ENCODE assay signal across 21 cellular contexts in genomic region chr15:58867926-58868325, GRCh38.
DNase-seq lines count a peak whose midpoint lies in the region; ATAC-seq and TF ChIP-seq lines count a peak whose summit lies in the region.
"Had no signal": no experiment of that assay in that cellular context is flagged by ENCODE, and none has a peak within 500 bp of the region (broad histone marks: within the 10 kb centered on the region; RNA-seq: fewer than 3 reads in every experiment).

No MANE protein-coding gene starts in this region.

- H3K4me3 Mint-ChIP-seq in Calu3 (ENCODE audit: low read depth, unreplicated experiment) = peak overlapping the region; percentile 72
- no peak overlapping the region for H3K4me3 Mint-ChIP-seq in stimulated activated naive B cell treated with anti-CD40 and anti-IgM and Interleukin-4, amounts not matched to agents 10 μg/mL and 1 μg/mL and 100 μg/mL, for 72 hours
- H3K4me3 Mint-ChIP-seq: CD8-positive, alpha-beta T cell; HFFc6; IgD-negative memory B cell had no signal

- ATAC-seq in stimulated activated naive B cell treated with anti-CD40 and anti-IgM and Interleukin-4, amounts not matched to agents 10 μg/mL and 1 μg/mL and 100 μg/mL, for 72 hours (replicated peaks) = no peak
- ATAC-seq: CD8-positive, alpha-beta T cell; HCT116 had no signal

- H3K27me3 Mint-ChIP-seq in Calu3 (ENCODE audit: unreplicated experiment) = no peaks in the 10 kb centered on the region
- peaks cover 7 to 9% of the 10 kb centered on the region in 2 donors for H3K27me3 Mint-ChIP-seq in stimulated activated naive B cell treated with anti-CD40 and anti-IgM and Interleukin-4, amounts not matched to agents 10 μg/mL and 1 μg/mL and 100 μg/mL, for 72 hours

- H3K9me3 Mint-ChIP-seq in Calu3 (ENCODE audit: low read depth, unreplicated experiment) = no peaks in the 10 kb centered on the region
- H3K9me3 Mint-ChIP-seq in stimulated activated naive B cell treated with anti-CD40 and anti-IgM and Interleukin-4, amounts not matched to agents 10 μg/mL and 1 μg/mL and 100 μg/mL, for 72 hours = peaks cover 0 to 2% of the 10 kb centered on the region in 2 donors
- H3K9me3 Mint-ChIP-seq: CD8-positive, alpha-beta T cell; HFFc6; IgD-negative memory B cell had no signal

- intact Hi-C loops in Calu3 (cut with micrococcal nuclease; ENCODE audit: unreplicated experiment) = loop anchor here (5.0 to 10.0 kb wide), 4 partner anchors 96 to 779 kb away; partner anchors contain the start of gene MINDY2

- BruUV-seq in Calu3 (replicated peaks; lab: Mats Ljungman, UMichigan) = no TSS peak

- CTCF ChIA-PET in Calu3 (lab: Charles Lee) = no interaction called here
- CTCF ChIA-PET in RWPE1 (lab: Yijun Ruan, JAX) = no interaction called here

- POLR2A ChIA-PET in RWPE1 (lab: Yijun Ruan, JAX; ENCODE audit: low non-redundant PET) = no interaction called here

- peak overlapping the region; percentile 8; the same call in 1 of the 2 replicates for H3K27ac ChIP-seq in RWPE1
- H3K27ac ChIP-seq: BLaER1 had no signal

- H3K27ac Mint-ChIP-seq in Calu3 (ENCODE audit: unreplicated experiment) = peak overlapping the region; percentile 93
- peak overlapping the region; percentile 42 for H3K27ac Mint-ChIP-seq in stimulated activated naive B cell treated with anti-CD40 and anti-IgM and Interleukin-4, amounts not matched to agents 10 μg/mL and 1 μg/mL and 100 μg/mL, for 72 hours
- H3K27ac Mint-ChIP-seq: CD8-positive, alpha-beta T cell; HFFc6; IgD-negative memory B cell had no signal

- no peak for DNase-seq in Calu3
- no peak for DNase-seq in RWPE1 (ENCODE audit: low spot score)
- DNase-seq in cerebellum (ENCODE audit: low spot score) = peak; percentile 58
- DNase-seq in stimulated activated naive B cell treated with anti-CD40 and anti-IgM and Interleukin-4, amounts not matched to agents 10 μg/mL and 1 μg/mL and 100 μg/mL, for 72 hours = no peak
- no peak for DNase-seq in foreskin melanocyte
- DNase-seq in Ammon's horn (ENCODE audit: low spot score) = no peak
- DNase-seq in OCI-M2 (lab: John Stamatoyannopoulos, UW; ENCODE audit: unreplicated experiment) = no peak
- no peak for DNase-seq in AG08396 (ENCODE audit: low spot score)
- DNase-seq: ACHN; AML-193; CD8-positive, alpha-beta T cell; DMS153; DMS79; GF-D8; GOT3; H7; HFFc6; KG1 had no signal

- TF ChIP-seq CTCF in Calu3 (IDR thresholded peaks at IDR 0.05; ENCODE audit: unreplicated experiment) (no peak), RWPE1 (conservative IDR thresholded peaks at IDR 0.05; ENCODE audit: low read depth) (no peak)

- peaks cover 67% of the 10 kb centered on the region for H3K36me3 Mint-ChIP-seq in Calu3 (ENCODE audit: insufficient read depth, unreplicated experiment)
- H3K36me3 Mint-ChIP-seq in stimulated activated naive B cell treated with anti-CD40 and anti-IgM and Interleukin-4, amounts not matched to agents 10 μg/mL and 1 μg/mL and 100 μg/mL, for 72 hours = peaks cover 6 to 14% of the 10 kb centered on the region in 2 donors
- H3K36me3 Mint-ChIP-seq: CD8-positive, alpha-beta T cell had no signal

- H3K4me1 Mint-ChIP-seq in Calu3 (ENCODE audit: low read depth, unreplicated experiment) = peaks cover 27% of the 10 kb centered on the region
- peaks cover 4 to 13% of the 10 kb centered on the region in 2 donors for H3K4me1 Mint-ChIP-seq in stimulated activated naive B cell treated with anti-CD40 and anti-IgM and Interleukin-4, amounts not matched to agents 10 μg/mL and 1 μg/mL and 100 μg/mL, for 72 hours
